In the genomic region with DNA sequence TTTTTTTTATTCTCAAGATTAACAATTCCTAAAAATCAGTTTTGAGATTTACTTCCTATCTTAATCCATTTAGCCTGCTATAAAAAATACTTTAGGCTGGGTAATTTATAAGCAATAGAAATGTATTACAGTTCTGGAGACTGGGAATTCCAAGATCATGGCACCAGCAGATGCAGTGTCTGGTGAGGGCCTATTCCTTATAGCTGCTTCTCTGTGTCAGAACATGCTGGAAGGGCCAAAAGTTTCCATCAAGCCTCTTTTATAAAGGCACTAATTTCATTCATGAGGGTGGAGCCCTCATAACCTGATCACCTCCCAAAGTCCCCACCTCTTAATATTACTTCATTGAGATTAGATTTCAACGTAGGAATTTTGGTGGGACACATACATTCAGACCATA, we compare ENCODE assay signal across 8 cellular contexts.
"Had no signal": no experiment of that assay in that cellular context is flagged by ENCODE, and none has a peak within 500 bp of the region (broad histone marks: within the 10 kb centered on the region; RNA-seq: fewer than 3 reads in every experiment).

No MANE protein-coding gene starts in this region.

- FAIRE-seq: H1, H54, HTR-8/SVneo had no signal

- H3K9me3 Mint-ChIP-seq: H9, IgD-negative memory B cell had no signal

- H3K4me3 ChIP-seq: GM23248 had no signal

- H3K9ac ChIP-seq: GM23248 had no signal

- H3K27me3 Mint-ChIP-seq: IgD-negative memory B cell had no signal

- H3K27ac ChIP-seq: GM23248 had no signal

- DNase-seq: GM23248, H9, HCEC 1CT, KG1 had no signal

- H2AFZ ChIP-seq: GM23248 had no signal

- H3K4me3 Mint-ChIP-seq: H9, IgD-negative memory B cell had no signal
